Comparison of ENCODE assay signal across 21 cellular contexts in genomic region chr10:122269097-122269687, GRCh38. TPM values are rescaled to one million over a fixed set of nuclear protein-coding genes. Genes with fewer than 3 reads are reported as not detected.
A peak's percentile ranks its signal among the peaks of the same experiment; 100 is the strongest.
DNase-seq lines count a peak whose midpoint lies in the region; ATAC-seq and TF ChIP-seq lines count a peak whose summit lies in the region.
"Had no signal": no experiment of that assay in that cellular context is flagged by ENCODE, and none has a peak within 500 bp of the region (broad histone marks: within the 10 kb centered on the region; RNA-seq: fewer than 3 reads in every experiment).

No MANE protein-coding gene starts in this region.

- H3K27me3 ChIP-seq in hepatocyte (no peaks in the 10 kb centered on the region), upper lobe of right lung (no peaks in the 10 kb centered on the region)

- no peak overlapping the region for H3K4me2 ChIP-seq in hepatocyte
- H3K4me2 ChIP-seq: KMS-11 had no signal

- intact Hi-C loops in upper lobe of right lung (cut with DNase I) = no loop called here
- intact Hi-C loops in activated CD8-positive, alpha-beta T cell treated with anti-CD3 and anti-CD28 coated beads for 36 hours (cut with micrococcal nuclease) = no loop called here

- WGBS in hepatocyte (ENCODE audit: low lambda C conversion rate, missing lambda C conversion rate) = 80% methylated on average over 9 of the region's 9 CpGs

- no peaks in the 10 kb centered on the region for H3K36me3 ChIP-seq in hepatocyte (replicated peaks; ENCODE audit: insufficient read depth, low read depth)
- H3K36me3 ChIP-seq in upper lobe of right lung = peaks cover 19% of the 10 kb centered on the region

- peak; percentile 59 for DNase-seq in NCI-H510A treated with DMSO at 0.1 percent for 48 hours (lab: John Stamatoyannopoulos, UW)
- no peak for DNase-seq in NCI-H510A (lab: John Stamatoyannopoulos, UW)
- DNase-seq in hepatocyte (ENCODE audit: low spot score) = no peak
- DNase-seq in upper lobe of right lung = no peak
- no peak for DNase-seq in NCI-H2196 treated with DMSO at 0.1 percent for 48 hours (lab: John Stamatoyannopoulos, UW; ENCODE audit: unreplicated experiment)
- DNase-seq in activated CD8-positive, alpha-beta T cell treated with anti-CD3 and anti-CD28 coated beads for 36 hours = no peak
- DNase-seq: AML-193; C1 segment of cervical spinal cord; CD8-positive, alpha-beta T cell; HCEC 1CT; IMR-90; NCI-H1105; NCI-H2029 treated with DMSO at 0.1 percent for 48 hours; NCI-H526 treated with DMSO at 0.1 percent for 48 hours; OCI-M1; Right ventricle myocardium superior had no signal

- CTCF ChIA-PET in activated CD8-positive, alpha-beta T cell treated with anti-CD3 and anti-CD28 coated beads for 36 hours (lab: Charles Lee) = interaction anchor here (1.1 to 2.7 kb wide), 12 partner anchors 7 to 297 kb away, joined by 3 to 18 read pairs (median 6); no protein-coding TSS in a partner anchor

- no peaks in the 10 kb centered on the region for H3K9me3 ChIP-seq in hepatocyte (ENCODE audit: low read depth)
- H3K9me3 ChIP-seq in upper lobe of right lung = no peaks in the 10 kb centered on the region

- H3K4me3 ChIP-seq in hepatocyte (no peak overlapping the region), upper lobe of right lung (no peak overlapping the region)

- no peaks in the 10 kb centered on the region for H3K9me3 Mint-ChIP-seq in nephron
- no peaks in the 10 kb centered on the region for H3K9me3 Mint-ChIP-seq in activated CD8-positive, alpha-beta T cell treated with anti-CD3 and anti-CD28 coated beads for 36 hours
- H3K9me3 Mint-ChIP-seq: CD8-positive, alpha-beta T cell had no signal

- H3K4me1 Mint-ChIP-seq in nephron = peaks cover 39% of the 10 kb centered on the region
- no peaks in the 10 kb centered on the region for H3K4me1 Mint-ChIP-seq in activated CD8-positive, alpha-beta T cell treated with anti-CD3 and anti-CD28 coated beads for 36 hours (ENCODE audit: low read depth)

- H3K36me3 Mint-ChIP-seq in nephron (ENCODE audit: low read depth) = peaks cover 1% of the 10 kb centered on the region
- no peaks in the 10 kb centered on the region for H3K36me3 Mint-ChIP-seq in activated CD8-positive, alpha-beta T cell treated with anti-CD3 and anti-CD28 coated beads for 36 hours (ENCODE audit: low read depth)
- H3K36me3 Mint-ChIP-seq: CD8-positive, alpha-beta T cell had no signal

- no peaks in the 10 kb centered on the region for H3K9me2 ChIP-seq in hepatocyte (replicated peaks; ENCODE audit: insufficient read depth)

- peak; percentile 66 for ATAC-seq in upper lobe of right lung
- ATAC-seq in GM18519 (IDR thresholded peaks at IDR 0.05; ENCODE audit: low FRiP score, unreplicated experiment) = no peak
- no peak for ATAC-seq in activated CD8-positive, alpha-beta T cell treated with anti-CD3 and anti-CD28 coated beads for 36 hours
- ATAC-seq: CD8-positive, alpha-beta T cell had no signal

- H3K4me1 ChIP-seq in hepatocyte (ENCODE audit: insufficient read depth) (peaks cover 28% of the 10 kb centered on the region), upper lobe of right lung (peaks cover 5% of the 10 kb centered on the region)

- H3K27ac ChIP-seq in hepatocyte (peak overlapping the region; percentile 66), upper lobe of right lung (peak overlapping the region; percentile 14)
- H3K27ac ChIP-seq: KMS-11 had no signal

- H3K79me2 ChIP-seq in hepatocyte = no peaks in the 10 kb centered on the region

- POLR2A ChIA-PET in activated CD8-positive, alpha-beta T cell treated with anti-CD3 and anti-CD28 coated beads for 36 hours (lab: Charles Lee) = no interaction called here

- H3K27ac Mint-ChIP-seq in nephron = peak overlapping the region in 2 of 3 experiments; percentile 70 to 79
- H3K27ac Mint-ChIP-seq in activated CD8-positive, alpha-beta T cell treated with anti-CD3 and anti-CD28 coated beads for 36 hours = no peak overlapping the region
- H3K27ac Mint-ChIP-seq: CD8-positive, alpha-beta T cell had no signal

- no peak for TF ChIP-seq CTCF in hepatocyte (IDR thresholded peaks at IDR 0.05; ENCODE audit: poor library complexity)
- no peak for TF ChIP-seq CTCF in nephron (IDR thresholded peaks at IDR 0.05; ENCODE audit: unreplicated experiment in 3 of 3)
- no peak for TF ChIP-seq CTCF in upper lobe of right lung (IDR thresholded peaks at IDR 0.05)
- TF ChIP-seq CTCF in activated CD8-positive, alpha-beta T cell treated with anti-CD3 and anti-CD28 coated beads for 36 hours (IDR thresholded peaks at IDR 0.05) = no peak

- H3K27me3 Mint-ChIP-seq in nephron (ENCODE audit: low read depth) = no peaks in the 10 kb centered on the region
- peaks cover 10% of the 10 kb centered on the region for H3K27me3 Mint-ChIP-seq in activated CD8-positive, alpha-beta T cell treated with anti-CD3 and anti-CD28 coated beads for 36 hours

- no peaks in the 10 kb centered on the region for H4K20me1 ChIP-seq in hepatocyte (ENCODE audit: insufficient read depth, poor library complexity, severe bottlenecking)

- no peak overlapping the region for H2AFZ ChIP-seq in hepatocyte

- H3K4me3 Mint-ChIP-seq in nephron = no peak overlapping the region
- H3K4me3 Mint-ChIP-seq in activated CD8-positive, alpha-beta T cell treated with anti-CD3 and anti-CD28 coated beads for 36 hours = no peak overlapping the region
- H3K4me3 Mint-ChIP-seq: CD8-positive, alpha-beta T cell had no signal

RNA-seq across cellular contexts. Expression of gene BTBD16, which starts 1.9 kb away (rescaled TPM):
- total RNA-seq in hepatocyte = 0.47 and 0.92 TPM in 2 replicates
- polyA plus RNA-seq in hepatocyte = 0.24 and 0.74 TPM in 2 replicates
- 0.35 TPM for total RNA-seq in upper lobe of right lung
- not detected for total RNA-seq in activated CD8-positive, alpha-beta T cell treated with anti-CD3 and anti-CD28 coated beads for 36 hours
- total RNA-seq: A172; CD8-positive, alpha-beta T cell; IMR-90; Right ventricle myocardium superior had no signal
- polyA plus RNA-seq: AG04450, IMR-90 had no signal
